Comparison of ENCODE assay signal across 15 cellular contexts in genomic region chr12:12523229-12523628, GRCh38. TPM values are rescaled to one million over a fixed set of nuclear protein-coding genes. Genes with fewer than 3 reads are reported as not detected.
A peak's percentile ranks its signal among the peaks of the same experiment; 100 is the strongest.
DNase-seq lines count a peak whose midpoint lies in the region; ATAC-seq and TF ChIP-seq lines count a peak whose summit lies in the region.
"Had no signal": no experiment of that assay in that cellular context is flagged by ENCODE, and none has a peak within 500 bp of the region (broad histone marks: within the 10 kb centered on the region; RNA-seq: fewer than 3 reads in every experiment).

No MANE protein-coding gene starts in this region.

- TF ChIP-seq CTCF in dorsolateral prefrontal cortex (IDR thresholded peaks at IDR 0.05 in 54 of 56, conservative IDR thresholded peaks at IDR 0.05 in 2 of 56; ENCODE audit: low read depth in 1 of 56, partially characterized antibody in 56 of 56), result no peak
- no peak for TF ChIP-seq CTCF in type B pancreatic cell (conservative IDR thresholded peaks at IDR 0.05)
- no peak for TF ChIP-seq CTCF in body of pancreas (IDR thresholded peaks at IDR 0.05)

- no peaks in the 10 kb centered on the region for H3K9me3 ChIP-seq in body of pancreas

- TF ChIP-seq POLR2A in body of pancreas (IDR thresholded peaks at IDR 0.05), result no peak

- H3K4me1 Mint-ChIP-seq in type B pancreatic cell (ENCODE audit: unreplicated experiment), result peaks cover 19% of the 10 kb centered on the region

- peak overlapping the region; percentile 22 for H3K27ac Mint-ChIP-seq in type B pancreatic cell

- ATAC-seq in body of pancreas (no peak), GM21723 (IDR thresholded peaks at IDR 0.05; ENCODE audit: unreplicated experiment) (no peak), GM21737 (IDR thresholded peaks at IDR 0.05; ENCODE audit: unreplicated experiment) (no peak)
- ATAC-seq: GM12878, HCT116 had no signal

- intact Hi-C loops in dorsolateral prefrontal cortex (cut with DNase I) (loop anchor here in 1 of 2 donors (2.0 kb wide), 1 partner anchor 40 kb away; the partner anchor contains the start of gene DUSP16), body of pancreas (cut with DNase I) (no loop called here)

- no peaks in the 10 kb centered on the region for H3K27me3 ChIP-seq in dorsolateral prefrontal cortex
- H3K27me3 ChIP-seq in body of pancreas, result no peaks in the 10 kb centered on the region

- DNase-seq in NCI-H2107 treated with DMSO at 0.1 percent for 48 hours (lab: John Stamatoyannopoulos, UW; ENCODE audit: unreplicated experiment), result peak; percentile 50
- no peak for DNase-seq in NCI-H2107 (lab: John Stamatoyannopoulos, UW)
- peak; percentile 56 for DNase-seq in NCI-H2171 treated with DMSO at 0.1 percent for 48 hours (lab: John Stamatoyannopoulos, UW)
- no peak for DNase-seq in dorsolateral prefrontal cortex
- DNase-seq in type B pancreatic cell (ENCODE audit: extremely low spot score, unreplicated experiment), result no peak
- no peak for DNase-seq in body of pancreas
- DNase-seq: DMS79, NCI-H187 treated with DMSO at 0.1 percent for 48 hours, NCI-H446 treated with DMSO at 0.1 percent for 48 hours, SHP77 treated with DMSO at 0.1 percent for 48 hours had no signal

- H3K27ac ChIP-seq in dorsolateral prefrontal cortex (peak overlapping the region in 54 of 59 donors; percentile 12 to 95 (median 85)), body of pancreas (no peak overlapping the region)

- H3K4me3 Mint-ChIP-seq in type B pancreatic cell, result no peak overlapping the region
- H3K4me3 Mint-ChIP-seq: CD14-positive monocyte had no signal

- H3K27me3 Mint-ChIP-seq in type B pancreatic cell, result no peaks in the 10 kb centered on the region

- H3K9me3 Mint-ChIP-seq in type B pancreatic cell, result no peaks in the 10 kb centered on the region
- H3K9me3 Mint-ChIP-seq: CD14-positive monocyte had no signal

- H3K4me3 ChIP-seq in dorsolateral prefrontal cortex (peak overlapping the region in 1 of 59 donors; percentile 5), body of pancreas (no peak overlapping the region)
- H3K4me3 ChIP-seq: GM12878 had no signal

- H3K36me3 Mint-ChIP-seq in type B pancreatic cell, result peaks cover 38% of the 10 kb centered on the region
- H3K36me3 Mint-ChIP-seq: CD14-positive monocyte had no signal

- peaks cover 55% of the 10 kb centered on the region for H3K4me1 ChIP-seq in body of pancreas

- H3K36me3 ChIP-seq in body of pancreas (replicated peaks in 1 of 2; ENCODE audit: insufficient read depth in 1 of 2, low read depth in 2 of 2), result no peaks in the 10 kb centered on the region

RNA-seq across cellular contexts. Expression of gene DUSP16, which starts 39.4 kb away (rescaled TPM):
- 10 to 100 TPM; 12.2 to 57.9 (median 21.4) TPM for total RNA-seq in dorsolateral prefrontal cortex
- total RNA-seq in type B pancreatic cell (ENCODE audit: low replicate concordance), result 52.1 and 240 TPM in 2 replicates
- total RNA-seq in body of pancreas, result 10 to 100 TPM; 30.3 to 32.9 TPM

Comparison
In these comparisons a context has a peak if more than half of its experiments do, and no peak if none do; other contexts are left out.
1. DNase-seq: peak in NCI-H2107 treated with DMSO at 0.1 percent for 48 hours (single experiment) and NCI-H2171 treated with DMSO at 0.1 percent for 48 hours (single experiment); none in NCI-H2107 (single experiment), dorsolateral prefrontal cortex (0 of 10), type B pancreatic cell (single experiment) and body of pancreas (0 of 4).
2. H3K27ac ChIP-seq: peak in dorsolateral prefrontal cortex (54 of 59); none in body of pancreas (0 of 4).